In the genomic region with DNA sequence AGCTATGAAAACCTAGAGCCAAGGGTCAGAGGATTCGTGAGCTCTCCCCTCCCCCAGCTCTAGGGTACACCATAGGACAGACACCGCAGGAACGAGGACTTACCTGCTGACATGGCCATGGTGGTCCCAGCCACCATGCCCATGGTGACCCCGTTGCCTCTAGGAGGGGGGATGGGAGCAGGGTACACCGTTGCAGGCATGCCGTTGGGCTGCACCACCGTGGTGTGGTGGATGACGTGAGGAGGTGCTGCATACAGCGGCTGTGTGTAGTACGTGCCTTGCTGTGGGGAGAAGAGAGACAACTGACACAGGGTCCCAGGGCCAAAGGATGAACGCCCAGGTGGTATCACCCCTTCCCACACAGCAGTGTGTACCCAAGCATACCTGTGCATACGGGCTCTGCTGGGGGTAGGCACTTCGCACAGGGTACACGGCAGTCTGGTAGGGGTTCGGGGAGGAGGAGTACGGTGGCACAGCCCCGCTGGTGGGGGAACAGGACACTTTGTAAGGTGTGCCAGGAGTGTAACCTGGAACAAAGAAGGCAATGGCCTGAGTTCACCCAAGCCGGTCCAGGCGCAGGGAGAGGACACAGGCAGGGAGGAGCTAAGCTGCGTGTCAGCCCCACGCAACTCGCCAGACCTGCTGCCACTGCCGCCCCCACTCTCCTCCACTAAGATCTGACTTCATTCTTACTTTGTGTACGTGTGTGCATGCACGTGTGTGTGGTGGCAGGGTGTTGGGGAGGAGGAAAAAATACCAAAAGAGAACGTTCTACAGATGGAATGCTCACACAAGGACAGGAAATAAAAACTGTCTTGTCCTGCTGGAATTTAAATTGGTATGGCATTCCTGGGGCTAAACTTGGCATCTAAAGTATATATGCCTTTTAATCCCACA, we compare ENCODE assay signal across 14 cellular contexts. TPM values are rescaled to one million over a fixed set of nuclear protein-coding genes. Genes with fewer than 3 reads are reported as not detected.
DNase-seq lines count a peak whose midpoint lies in the region; TF ChIP-seq lines count a peak whose summit lies in the region.
"Had no signal": no experiment of that assay in that cellular context is flagged by ENCODE, and none has a peak within 500 bp of the region (broad histone marks: within the 10 kb centered on the region; RNA-seq: fewer than 3 reads in every experiment).

No MANE protein-coding gene starts in this region.

- DNase-seq in EL (peak; percentile 91), foreskin melanocyte (peak; percentile 60), HuH-7 (ENCODE audit: low spot score) (no peak), neural progenitor cell (ENCODE audit: low spot score) (no peak), ureter (ENCODE audit: low spot score) (no peak), CD14-positive monocyte (ENCODE audit: low spot score) (no peak)
- DNase-seq: activated CD4-positive, alpha-beta T cell treated with anti-CD3 and anti-CD28 coated beads, Interleukin-2, amount 50 U/mL, for 48 hours; NCI-H187 treated with DMSO at 0.1 percent for 48 hours; retina had no signal

- H3K36me3 ChIP-seq in skeletal muscle satellite cell (ENCODE audit: insufficient read depth, low read length) (peaks cover 55% of the 10 kb centered on the region), neural progenitor cell (peaks cover 3% of the 10 kb centered on the region)

- H3K4me3 ChIP-seq in skeletal muscle satellite cell (ENCODE audit: low read length) = no peak overlapping the region
- no peak overlapping the region for H3K4me3 ChIP-seq in neural progenitor cell
- H3K4me3 ChIP-seq: lung had no signal

- H3K79me2 ChIP-seq in neural progenitor cell (ENCODE audit: low read depth) = peaks cover 80% of the 10 kb centered on the region

- H4K20me1 ChIP-seq in neural progenitor cell (ENCODE audit: low read depth) = peaks cover 92% of the 10 kb centered on the region

- intact Hi-C loops in CD14-positive monocyte (cut with micrococcal nuclease) = no loop called here

- no peaks in the 10 kb centered on the region for H3F3A ChIP-seq in neural progenitor cell (ENCODE audit: low read depth)

- H3K27ac Mint-ChIP-seq in neural progenitor cell = no peak overlapping the region
- peak overlapping the region in 2 of 7 donors; percentile 24 to 57 for H3K27ac Mint-ChIP-seq in CD14-positive monocyte
- H3K27ac Mint-ChIP-seq: T-cell had no signal

- H3K4me1 Mint-ChIP-seq in neural progenitor cell (peaks cover 9% of the 10 kb centered on the region), CD14-positive monocyte (no peaks in the 10 kb centered on the region)

- H3K9ac ChIP-seq in skeletal muscle satellite cell (ENCODE audit: low read depth, low read length) (peak overlapping the region; percentile 55), neural progenitor cell (no peak overlapping the region)

- H3K27ac ChIP-seq in angular gyrus (ENCODE audit: low read depth, low read length) (peak overlapping the region; percentile 24), neural progenitor cell (no peak overlapping the region)

- H3K27me3 ChIP-seq in skeletal muscle satellite cell (ENCODE audit: control insufficient read depth, insufficient read depth, low read length) (no peaks in the 10 kb centered on the region), neural progenitor cell (no peaks in the 10 kb centered on the region)

- TF ChIP-seq CTCF in neural progenitor cell (IDR thresholded peaks at IDR 0.05) (no peak), CD14-positive monocyte (IDR thresholded peaks at IDR 0.05) (no peak)

- no peaks in the 10 kb centered on the region for H3K9me3 ChIP-seq in skeletal muscle satellite cell (replicated peaks; ENCODE audit: low read length)
- H3K9me3 ChIP-seq in neural progenitor cell (ENCODE audit: low read depth) = no peaks in the 10 kb centered on the region

- H3K4me2 ChIP-seq in skeletal muscle satellite cell (ENCODE audit: low read length) (peak overlapping the region; percentile 43), neural progenitor cell (no peak overlapping the region)

- no peaks in the 10 kb centered on the region for H3K9me3 Mint-ChIP-seq in neural progenitor cell
- H3K9me3 Mint-ChIP-seq in CD14-positive monocyte = peaks cover 0 to 1% (median 0%) of the 10 kb centered on the region in 7 donors
- H3K9me3 Mint-ChIP-seq: IgD-negative memory B cell, T-cell had no signal

- H3K4me3 Mint-ChIP-seq in neural progenitor cell = no peak overlapping the region
- no peak overlapping the region for H3K4me3 Mint-ChIP-seq in CD14-positive monocyte
- H3K4me3 Mint-ChIP-seq: T-cell had no signal

- no peak overlapping the region for H2AFZ ChIP-seq in neural progenitor cell (replicated peaks)

- peaks cover 22% of the 10 kb centered on the region for H3K4me1 ChIP-seq in skeletal muscle satellite cell (ENCODE audit: control insufficient read depth, insufficient read depth, low read length)
- H3K4me1 ChIP-seq in neural progenitor cell = no peaks in the 10 kb centered on the region

- H3K36me3 Mint-ChIP-seq in neural progenitor cell = peaks cover 48% of the 10 kb centered on the region
- peaks cover 82 to 99% of the 10 kb centered on the region in 2 donors for H3K36me3 Mint-ChIP-seq in CD14-positive monocyte

- peaks cover 2% of the 10 kb centered on the region for H3K27me3 Mint-ChIP-seq in neural progenitor cell (ENCODE audit: insufficient read depth, low read depth)
- H3K27me3 Mint-ChIP-seq in CD14-positive monocyte (ENCODE audit: low read depth in 3 of 3) = peaks cover 0 to 2% (median 0%) of the 10 kb centered on the region in 3 donors
- H3K27me3 Mint-ChIP-seq: IgD-negative memory B cell, T-cell had no signal

RNA-seq across cellular contexts. Expression of gene FAM168B, which starts 37.8 kb away (rescaled TPM):
- total RNA-seq in skeletal muscle satellite cell (2012; rRNA removed) = 63.4 and 65.5 TPM in 2 replicates
- total RNA-seq in neural progenitor cell (ENCODE audit: low replicate concordance) = 63.0 and 85.2 TPM in 2 replicates
- total RNA-seq in ureter = 70.9 TPM
- polyA plus RNA-seq in CD14-positive monocyte = 10 to 100 TPM; 20.5 to 22.6 TPM

RNA-seq across cellular contexts. Expression of gene PLEKHB2, which starts 49.7 kb away (rescaled TPM):
- total RNA-seq in skeletal muscle satellite cell (2012; rRNA removed) = 93.0 and 108 TPM in 2 replicates
- 55.4 and 57.4 TPM in 2 replicates for total RNA-seq in neural progenitor cell (ENCODE audit: low replicate concordance)
- total RNA-seq in ureter = 57.7 TPM
- polyA plus RNA-seq in CD14-positive monocyte = 100 to 1,000 TPM; 146 to 172 TPM

Comparison
In these comparisons a context has a peak if more than half of its experiments do, and no peak if none do; other contexts are left out.
1. DNase-seq: peak in EL (single experiment) and foreskin melanocyte (single experiment); none in HuH-7 (single experiment), neural progenitor cell (single experiment), ureter (single experiment) and CD14-positive monocyte (single experiment).